In genomic region chr6:16496982-16497823, GRCh38 we compare ENCODE assay signal across 17 cellular contexts.
DNase-seq lines count a peak whose midpoint lies in the region; ATAC-seq and TF ChIP-seq lines count a peak whose summit lies in the region.
"Had no signal": no experiment of that assay in that cellular context is flagged by ENCODE, and none has a peak within 500 bp of the region (broad histone marks: within the 10 kb centered on the region; RNA-seq: fewer than 3 reads in every experiment).

No MANE protein-coding gene starts in this region.

- peak overlapping the region; percentile 51 for H3K4me3 Mint-ChIP-seq in neural progenitor cell
- H3K4me3 Mint-ChIP-seq: activated naive CD4-positive, alpha-beta T cell treated with anti-CD3 and anti-CD28 coated beads for 36 hours had no signal

- peaks cover 2 to 7% of the 10 kb centered on the region in 2 experiments; a peak in 3 of 4 replicates for H3K79me1 ChIP-seq in IMR-90 (ENCODE audit: low read depth in 1 of 2, low read length in 2 of 2)

- peaks cover 28% of the 10 kb centered on the region for H3K4me1 Mint-ChIP-seq in neural progenitor cell

- WGBS in IMR-90 (ENCODE audit: extremely low coverage in 2 of 2, insufficient read length in 1 of 2), 2 experiments, result 7% methylated on average over 5 of the region's 11 CpGs; no CpG with 5 or more reads in 1 of the 2 experiments
- WGBS in prostate gland, result 48% methylated on average over 11 of the region's 11 CpGs
- 68 to 75% methylated on average over 11 of the region's 11 CpGs for WGBS in upper lobe of left lung, 2 donors

- peak overlapping the region; percentile 2; the same call in 1 of the 2 replicates for H3K27ac ChIP-seq in IMR-90 (ENCODE audit: insufficient read depth, low read length)
- H3K27ac ChIP-seq in neural progenitor cell, result no peak overlapping the region
- no peak overlapping the region for H3K27ac ChIP-seq in prostate gland
- no peak overlapping the region for H3K27ac ChIP-seq in upper lobe of left lung
- H3K27ac ChIP-seq: BLaER1 treated with 17β-estradiol and CSF1 and Interleukin-3, amounts not matched to agents 10 nM and 100 nM; vagina had no signal

- peaks cover 5% of the 10 kb centered on the region for H3K27me3 Mint-ChIP-seq in neural progenitor cell (ENCODE audit: insufficient read depth, low read depth)

- intact Hi-C loops in IMR-90 (cut with micrococcal nuclease) (loop anchor here (5.0 kb wide), 1 partner anchor 165 kb away; no protein-coding TSS in a partner anchor), prostate gland (cut with DNase I) (no loop called here)

- peak overlapping the region; percentile 4; the same call in 1 of the 2 replicates for H3K9ac ChIP-seq in IMR-90 (ENCODE audit: low read depth, low read length)
- H3K9ac ChIP-seq in neural progenitor cell, result no peak overlapping the region
- H3K9ac ChIP-seq: BLaER1 treated with 17β-estradiol and CSF1 and Interleukin-3, amounts not matched to agents 10 nM and 100 nM had no signal

- POLR2A ChIA-PET in IMR-90 (lab: Charles Lee; ENCODE audit: unreplicated experiment), result no interaction called here

- peaks cover 2% of the 10 kb centered on the region; the same call in 1 of the 2 replicates for H3K9me1 ChIP-seq in IMR-90 (ENCODE audit: insufficient read depth, low read length)

- peak overlapping the region; percentile 77 for H3K14ac ChIP-seq in IMR-90 (replicated peaks; ENCODE audit: low read depth, low read length)

- H3K18ac ChIP-seq in IMR-90 (ENCODE audit: low read depth, low read length), result peak overlapping the region; percentile 12; the same call in 1 of the 2 replicates

- no TSS peak for BruUV-seq in IMR-90 (replicated peaks; lab: Mats Ljungman, UMichigan)

- dilution Hi-C loops in IMR-90 (cut with HindIII; ENCODE audit: low sequenced_read_pairs, unreplicated experiment), result no loop called here

- H2BK5ac ChIP-seq in IMR-90 (ENCODE audit: low read depth, low read length, poor library complexity, severe bottlenecking), result peak overlapping the region; percentile 48

- H2BK120ac ChIP-seq in IMR-90 (ENCODE audit: low read depth, low read length), result peak overlapping the region; percentile 41

- no peaks in the 10 kb centered on the region for H3F3A ChIP-seq in neural progenitor cell (ENCODE audit: low read depth)

- peaks cover 9% of the 10 kb centered on the region for H3K9me3 Mint-ChIP-seq in neural progenitor cell
- H3K9me3 Mint-ChIP-seq: activated naive CD4-positive, alpha-beta T cell treated with anti-CD3 and anti-CD28 coated beads for 36 hours had no signal

- no peak overlapping the region for H3K56ac ChIP-seq in IMR-90 (ENCODE audit: extremely low read depth, insufficient read depth, low read length)

- H2AFZ ChIP-seq in IMR-90 (replicated peaks; ENCODE audit: low read length, poor library complexity), result peak overlapping the region; percentile 54
- H2AFZ ChIP-seq in neural progenitor cell (replicated peaks), result no peak overlapping the region

- H3K4me1 ChIP-seq in IMR-90 (ENCODE audit: control insufficient read depth, insufficient read depth, low read length) (peaks cover 8% of the 10 kb centered on the region), neural progenitor cell (peaks cover 12% of the 10 kb centered on the region), prostate gland (replicated peaks) (no peaks in the 10 kb centered on the region), upper lobe of left lung (no peaks in the 10 kb centered on the region)

- peak overlapping the region; percentile 21 for H3K23ac ChIP-seq in IMR-90 (ENCODE audit: low read depth, low read length)

- 0 out of 3 replicates have a peak overlapping the region, but pooled peaks have one; percentile 1 for H2BK15ac ChIP-seq in IMR-90 (ENCODE audit: low read depth, low read length)

- peak overlapping the region; percentile 61 for H4K91ac ChIP-seq in IMR-90 (ENCODE audit: insufficient read depth, low read depth, low read length)

- H4K5ac ChIP-seq in IMR-90 (ENCODE audit: low read depth, low read length), result no peak overlapping the region

- H3K79me2 ChIP-seq in neural progenitor cell (ENCODE audit: low read depth), result no peaks in the 10 kb centered on the region

- peak overlapping the region; percentile 95 for H3K27ac Mint-ChIP-seq in neural progenitor cell
- H3K27ac Mint-ChIP-seq: activated naive CD4-positive, alpha-beta T cell treated with anti-CD3 and anti-CD28 coated beads for 36 hours had no signal

- peak overlapping the region in 1 of 2 experiments; percentile 79; a peak in 1 of 4 replicates for H4K8ac ChIP-seq in IMR-90 (ENCODE audit: low read depth in 2 of 2, low read length in 2 of 2)

- no peaks in the 10 kb centered on the region for H3K36me3 Mint-ChIP-seq in neural progenitor cell

- peak overlapping the region; percentile 30 for H2BK20ac ChIP-seq in IMR-90 (ENCODE audit: low read depth, low read length)

- H3K36me3 ChIP-seq in IMR-90 (ENCODE audit: control insufficient read depth, insufficient read depth, low read length), result peaks cover 1% of the 10 kb centered on the region; the same call in 1 of the 2 replicates
- no peaks in the 10 kb centered on the region for H3K36me3 ChIP-seq in neural progenitor cell
- H3K36me3 ChIP-seq in prostate gland, result no peaks in the 10 kb centered on the region
- no peaks in the 10 kb centered on the region for H3K36me3 ChIP-seq in upper lobe of left lung
- H3K36me3 ChIP-seq: vagina had no signal

- no peak for TF ChIP-seq RAD21 in IMR-90 (IDR thresholded peaks at IDR 0.05; ENCODE audit: low read length)

- DNase-seq in DMS 273 (lab: John Stamatoyannopoulos, UW; ENCODE audit: unreplicated experiment), result peak; percentile 39
- peak; percentile 52 for DNase-seq in IMR-90
- DNase-seq in fibroblast of the aortic adventitia (ENCODE audit: low read depth), result peak; percentile 58
- DNase-seq in neural progenitor cell (ENCODE audit: low spot score), result peak; percentile 21
- DNase-seq in prostate gland (ENCODE audit: low spot score), result no peak
- no peak for DNase-seq in NCI-H2171 (lab: John Stamatoyannopoulos, UW)
- no peak for DNase-seq in upper lobe of left lung
- DNase-seq: activated naive CD4-positive, alpha-beta T cell treated with anti-CD3 and anti-CD28 coated beads for 36 hours; central memory CD4-positive, alpha-beta T cell; EL; erythroblast; midbrain; NCI-H2081; SIG-M5 had no signal

- TF ChIP-seq POLR2A in IMR-90 (IDR thresholded peaks at IDR 0.05; ENCODE audit: low read depth, low read length), result no peak
- no peak for TF ChIP-seq POLR2A in prostate gland (IDR thresholded peaks at IDR 0.05)
- no peak for TF ChIP-seq POLR2A in upper lobe of left lung (IDR thresholded peaks at IDR 0.05)

- H2AK9ac ChIP-seq in IMR-90 (replicated peaks; ENCODE audit: low read depth, low read length, poor library complexity), result peak overlapping the region; percentile 51

- CTCF ChIA-PET in IMR-90 (lab: Yijun Ruan, JAX), result interaction anchor here (1.2 kb wide), 1 partner anchor 17 kb away, joined by 3 read pairs; no protein-coding TSS in a partner anchor

- H3K4ac ChIP-seq in IMR-90 (ENCODE audit: low read depth, low read length), result peak overlapping the region; percentile 60; the same call in 1 of the 2 replicates

- TF ChIP-seq CTCF in IMR-90 (conservative IDR thresholded peaks at IDR 0.05; ENCODE audit: low read depth, low read length) (no peak), fibroblast of the aortic adventitia (IDR thresholded peaks at IDR 0.05; ENCODE audit: insufficient read depth, low read length) (no peak), neural progenitor cell (IDR thresholded peaks at IDR 0.05) (no peak), prostate gland (IDR thresholded peaks at IDR 0.05) (no peak), upper lobe of left lung (IDR thresholded peaks at IDR 0.05) (no peak)

- peak overlapping the region; percentile 1; the same call in 1 of the 2 replicates for H2AK5ac ChIP-seq in IMR-90 (ENCODE audit: low read depth, low read length)

- peak overlapping the region; percentile 55 for H3K4me2 ChIP-seq in IMR-90 (ENCODE audit: low read depth, low read length)
- H3K4me2 ChIP-seq in neural progenitor cell, result peak overlapping the region; percentile 6

- H3K27me3 ChIP-seq in IMR-90 (ENCODE audit: control insufficient read depth, insufficient read depth, low read length), result no peaks in the 10 kb centered on the region
- H3K27me3 ChIP-seq in neural progenitor cell, result no peaks in the 10 kb centered on the region
- H3K27me3 ChIP-seq in prostate gland (replicated peaks; ENCODE audit: insufficient read depth), result no peaks in the 10 kb centered on the region
- no peaks in the 10 kb centered on the region for H3K27me3 ChIP-seq in upper lobe of left lung
- H3K27me3 ChIP-seq: BLaER1 treated with 17β-estradiol and CSF1 and Interleukin-3, amounts not matched to agents 10 nM and 100 nM; vagina had no signal

- H4K20me1 ChIP-seq in IMR-90 (ENCODE audit: insufficient read depth, low read length) (no peaks in the 10 kb centered on the region), neural progenitor cell (ENCODE audit: low read depth) (no peaks in the 10 kb centered on the region)

- ATAC-seq in IMR-90 (ENCODE audit: low read depth) (peak; percentile 64), HG03469 (IDR thresholded peaks at IDR 0.05; ENCODE audit: unreplicated experiment) (no peak), upper lobe of left lung (ENCODE audit: low FRiP score in 2 of 2) (no peak)

- in situ Hi-C loops in IMR-90 (cut with MboI; ENCODE audit: low sequenced_read_pairs), result no loop called here

- H3K9me3 ChIP-seq in IMR-90 (ENCODE audit: control insufficient read depth, insufficient read depth, low read length) (no peaks in the 10 kb centered on the region), neural progenitor cell (ENCODE audit: low read depth) (no peaks in the 10 kb centered on the region), prostate gland (no peaks in the 10 kb centered on the region), upper lobe of left lung (no peaks in the 10 kb centered on the region)
- H3K9me3 ChIP-seq: vagina had no signal

- TF ChIP-seq EP300 in upper lobe of left lung (IDR thresholded peaks at IDR 0.05), result no peak

- peak overlapping the region; percentile 6; the same call in 1 of the 2 replicates for H3K4me3 ChIP-seq in IMR-90 (ENCODE audit: insufficient read depth, low read depth, low read length)
- no peak overlapping the region for H3K4me3 ChIP-seq in fibroblast of the aortic adventitia (ENCODE audit: low read depth, low read length)
- no peak overlapping the region for H3K4me3 ChIP-seq in neural progenitor cell
- no peak overlapping the region for H3K4me3 ChIP-seq in prostate gland
- no peak overlapping the region for H3K4me3 ChIP-seq in upper lobe of left lung
- H3K4me3 ChIP-seq: BLaER1 treated with 17β-estradiol and CSF1 and Interleukin-3, amounts not matched to agents 10 nM and 100 nM; vagina had no signal

TF ChIP-seq in IMR-90, 13 proteins besides CTCF, POLR2A, EP300 and RAD21:
- TF ChIP-seq MAFK (IDR thresholded peaks at IDR 0.05; ENCODE audit: low read depth, low read length) (peak; percentile 60), NFE2L2 (IDR thresholded peaks at IDR 0.05; ENCODE audit: low read depth, low read length) (no peak)

Comparison
In these comparisons a context has a peak if more than half of its experiments do, and no peak if none do; other contexts are left out.
1. DNase-seq: peak in DMS 273 (single experiment), IMR-90 (single experiment), fibroblast of the aortic adventitia (single experiment) and neural progenitor cell (single experiment); none in prostate gland (single experiment), NCI-H2171 (single experiment) and upper lobe of left lung (0 of 2).